26 cellular contexts compared by ENCODE assay signal in the genomic region with DNA sequence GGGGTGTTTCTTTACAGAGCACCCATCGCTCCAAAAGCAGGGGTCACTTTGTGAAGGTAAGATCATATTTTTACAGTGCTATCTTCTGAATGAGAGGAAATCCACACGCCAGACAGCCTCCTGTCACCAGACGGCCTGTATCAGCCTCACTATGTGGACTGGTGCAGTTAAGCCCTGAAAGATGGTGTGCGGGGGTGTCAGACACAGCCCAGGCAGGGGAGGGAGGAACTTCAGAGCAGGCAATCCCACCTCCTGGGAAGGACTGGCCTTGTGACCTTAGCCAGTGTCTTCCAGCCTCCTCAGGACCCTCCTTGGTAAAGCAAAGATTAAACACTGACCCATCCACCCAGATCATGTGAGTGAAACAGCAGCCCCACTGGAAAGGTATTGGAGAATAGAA.
DNase-seq lines count a peak whose midpoint lies in the region; ATAC-seq, FAIRE-seq and TF ChIP-seq lines count a peak whose summit lies in the region.
"Had no signal": no experiment of that assay in that cellular context is flagged by ENCODE, and none has a peak within 500 bp of the region (broad histone marks: within the 10 kb centered on the region; RNA-seq: fewer than 3 reads in every experiment).

No MANE protein-coding gene starts in this region.

- no peaks in the 10 kb centered on the region for H3K27me3 ChIP-seq in SJSA1 (replicated peaks)
- H3K27me3 ChIP-seq in sigmoid colon: no peaks in the 10 kb centered on the region
- H3K27me3 ChIP-seq: adrenal gland, heart right ventricle had no signal

- intact Hi-C loops in sigmoid colon (cut with DNase I): loop anchor here (2.0 kb wide), 1 partner anchor 16 kb away; no protein-coding TSS in a partner anchor

- FAIRE-seq in D721Med (lab: Jason Lieb, UNC): no peak
- FAIRE-seq: colon, GM18507 had no signal

- no peak overlapping the region for H3K4me3 ChIP-seq in SJSA1
- no peak overlapping the region for H3K4me3 ChIP-seq in sigmoid colon
- H3K4me3 ChIP-seq: adrenal gland, heart right ventricle, thoracic aorta had no signal

- no peak for TF ChIP-seq EP300 in sigmoid colon (IDR thresholded peaks at IDR 0.05)

- H3K36me3 ChIP-seq in SJSA1: no peaks in the 10 kb centered on the region
- H3K36me3 ChIP-seq in sigmoid colon: no peaks in the 10 kb centered on the region
- H3K36me3 ChIP-seq: adrenal gland, heart right ventricle, thoracic aorta had no signal

- H3K27ac ChIP-seq in SJSA1 (peak overlapping the region; percentile 49), sigmoid colon (peak overlapping the region in 3 of 4 donors; percentile 69 to 85 (median 79))
- H3K27ac ChIP-seq: adrenal gland, heart right ventricle had no signal

- H3K9me3 ChIP-seq in SJSA1 (replicated peaks) (peaks cover 6% of the 10 kb centered on the region; the same call in 1 of the 2 replicates), sigmoid colon (peaks cover 0 to 2% (median 0%) of the 10 kb centered on the region in 4 donors)
- H3K9me3 ChIP-seq: thoracic aorta had no signal

- ATAC-seq in HG02759 (IDR thresholded peaks at IDR 0.05; ENCODE audit: unreplicated experiment): no peak
- ATAC-seq: heart right ventricle; naive thymus-derived CD4-positive, alpha-beta T cell had no signal

- TF ChIP-seq POLR2A in sigmoid colon (IDR thresholded peaks at IDR 0.05): no peak

- no peak for TF ChIP-seq CTCF in sigmoid colon (IDR thresholded peaks at IDR 0.05)
- TF ChIP-seq CTCF in D721Med (IDR thresholded peaks at IDR 0.05; ENCODE audit: insufficient read depth, missing control alignments): no peak

- DNase-seq in Daoy (ENCODE audit: low read depth) (peak; percentile 12), SJSA1 (ENCODE audit: low read depth in 1 of 2, low spot score in 2 of 2) (no peak), left kidney (ENCODE audit: low read depth, low spot score) (peak; percentile 9), sigmoid colon (no peak), NCI-H446 treated with DMSO at 0.1 percent for 48 hours (lab: John Stamatoyannopoulos, UW) (no peak), D721Med (ENCODE audit: insufficient read length, low spot score) (no peak), hippocampal formation (lab: John Stamatoyannopoulos, UW) (no peak)
- DNase-seq: activated B cell treated with CpG ODN at 0.5 μM for 24 hours; activated CD4-positive, alpha-beta T cell treated with anti-CD3 and anti-CD28 coated beads, Interleukin-2, amount 50 U/mL, for 48 hours; activated naive CD4-positive, alpha-beta T cell treated with Interleukin-2 at 50 U/mL for 16 hours; adrenal gland; effector CD4-positive, alpha-beta T cell; foreskin fibroblast; GF-D8; heart right ventricle; Kasumi-1; naive thymus-derived CD4-positive, alpha-beta T cell; NCI-H1048; NCI-H1694; NCI-H510A; SHP77; stimulated activated naive CD8-positive, alpha-beta T cell treated with anti-CD3 and anti-CD28 coated beads, Interleukin-15, Interleukin-2, amounts not matched to agents 100 U/mL and 50 U/mL, for 24 hours had no signal

- peaks cover 20% of the 10 kb centered on the region for H3K4me1 ChIP-seq in SJSA1 (replicated peaks)
- H3K4me1 ChIP-seq in sigmoid colon: peaks cover 0 to 41% (median 28%) of the 10 kb centered on the region in 4 donors

- 87 to 91% methylated on average over 4 of the region's 4 CpGs for WGBS in sigmoid colon, 2 donors

Comparison
In these comparisons a context has a peak if more than half of its experiments do, and no peak if none do; other contexts are left out.
1. DNase-seq: peak in Daoy (single experiment) and left kidney (single experiment); none in SJSA1 (0 of 2), sigmoid colon (single experiment), NCI-H446 treated with DMSO at 0.1 percent for 48 hours (single experiment), D721Med (single experiment) and hippocampal formation (0 of 2).